In genomic region chr18:59484796-59485328, GRCh38 we compare ENCODE assay signal across 23 cellular contexts.
DNase-seq lines count a peak whose midpoint lies in the region; ATAC-seq and TF ChIP-seq lines count a peak whose summit lies in the region.
"Had no signal": no experiment of that assay in that cellular context is flagged by ENCODE, and none has a peak within 500 bp of the region (broad histone marks: within the 10 kb centered on the region; RNA-seq: fewer than 3 reads in every experiment).

No MANE protein-coding gene starts in this region.

- H3K27me3 ChIP-seq in ACC112 (ENCODE audit: insufficient read depth, low read length), result no peaks in the 10 kb centered on the region
- H3K27me3 ChIP-seq: heart right ventricle had no signal

- H3K27me3 Mint-ChIP-seq in mesothelial cell of epicardium (ENCODE audit: low read depth), result peaks cover 10% of the 10 kb centered on the region

- no peak overlapping the region for H3K4me3 Mint-ChIP-seq in mesothelial cell of epicardium
- H3K4me3 Mint-ChIP-seq: activated naive CD4-positive, alpha-beta T cell treated with anti-CD3 and anti-CD28 coated beads, Interleukin-2, amount 50 U/mL, for 24 hours; B cell; endodermal cell; H9 had no signal

- DNase-seq in HCEC 1CT (peak; percentile 66), dedifferentiated amniotic fluid mesenchymal stem cell (ENCODE audit: extremely low spot score) (peak; percentile 44), mesothelial cell of epicardium (ENCODE audit: low spot score in 2 of 2, unreplicated experiment in 2 of 2) (no peak), DMS153 treated with DMSO at 0.1 percent for 48 hours (lab: John Stamatoyannopoulos, UW; ENCODE audit: unreplicated experiment) (no peak), HPDE6-E6E7 (ENCODE audit: extremely low spot score) (no peak)
- no peak for DNase-seq in activated CD4-positive, CD25-positive, alpha-beta regulatory T cell treated with anti-CD3 and anti-CD28 coated beads, Interleukin-2, amount 50 U/mL, for 72 hours
- DNase-seq: activated CD4-positive, alpha-beta T cell treated with anti-CD3 and anti-CD28 coated beads for 4 hours; activated CD8-positive, alpha-beta memory T cell treated with anti-CD3 and anti-CD28 coated beads, Interleukin-2, amount 50 U/mL, for 48 hours; central memory CD4-positive, alpha-beta T cell; DMS153; endodermal cell; H9; heart right ventricle; kidney glomerular epithelial cell; NCI-H1105 treated with DMSO at 0.1 percent for 48 hours; NCI-H345; stimulated activated CD4-positive, alpha-beta T cell treated with anti-CD3 and anti-CD28 coated beads, Interleukin-2, amount 100 ng/mL, for 24 hours; T-helper 9 cell had no signal

- no peaks in the 10 kb centered on the region for H3K9me3 Mint-ChIP-seq in mesothelial cell of epicardium
- H3K9me3 Mint-ChIP-seq: activated naive CD4-positive, alpha-beta T cell treated with anti-CD3 and anti-CD28 coated beads, Interleukin-2, amount 50 U/mL, for 24 hours; endodermal cell; H9 had no signal

- no peak overlapping the region for H2AFZ ChIP-seq in ACC112 (ENCODE audit: low read length, unreplicated experiment)

- no peaks in the 10 kb centered on the region for H3K36me3 ChIP-seq in ACC112 (ENCODE audit: insufficient read depth, low read length)
- H3K36me3 ChIP-seq: heart right ventricle, prostate gland had no signal

- H3K79me2 ChIP-seq in ACC112 (ENCODE audit: control insufficient read depth, insufficient read depth, low read length, unreplicated experiment), result peaks cover 53% of the 10 kb centered on the region

- H3K36me3 Mint-ChIP-seq in mesothelial cell of epicardium, result no peaks in the 10 kb centered on the region
- H3K36me3 Mint-ChIP-seq: activated naive CD4-positive, alpha-beta T cell treated with anti-CD3 and anti-CD28 coated beads, Interleukin-2, amount 50 U/mL, for 24 hours had no signal

- peaks cover 37% of the 10 kb centered on the region for H3K4me1 ChIP-seq in ACC112 (ENCODE audit: control insufficient read depth, insufficient read depth, low read length, unreplicated experiment)
- H3K4me1 ChIP-seq: heart right ventricle, prostate gland had no signal

- ATAC-seq in HG03342 (IDR thresholded peaks at IDR 0.05; ENCODE audit: unreplicated experiment), result no peak

- no peak for TF ChIP-seq CTCF in mesothelial cell of epicardium (IDR thresholded peaks at IDR 0.05; ENCODE audit: unreplicated experiment)

- peak overlapping the region; percentile 81 for H3K27ac Mint-ChIP-seq in mesothelial cell of epicardium
- H3K27ac Mint-ChIP-seq: activated naive CD4-positive, alpha-beta T cell treated with anti-CD3 and anti-CD28 coated beads, Interleukin-2, amount 50 U/mL, for 24 hours; B cell; endodermal cell; H9 had no signal

- peaks cover 49% of the 10 kb centered on the region for H3K4me1 Mint-ChIP-seq in mesothelial cell of epicardium
- H3K4me1 Mint-ChIP-seq: activated naive CD4-positive, alpha-beta T cell treated with anti-CD3 and anti-CD28 coated beads, Interleukin-2, amount 50 U/mL, for 24 hours; H9 had no signal

- peak overlapping the region; percentile 67 for H3K27ac ChIP-seq in ACC112 (ENCODE audit: low read depth, low read length)
- H3K27ac ChIP-seq: heart right ventricle, prostate gland had no signal

- peak overlapping the region; percentile 55; the same call in 1 of the 2 replicates for H3K4me3 ChIP-seq in ACC112 (ENCODE audit: low read depth, low read length)
- H3K4me3 ChIP-seq: heart right ventricle, prostate gland had no signal

Comparison
In these comparisons a context has a peak if more than half of its experiments do, and no peak if none do; other contexts are left out.
1. DNase-seq: peak in HCEC 1CT (single experiment) and dedifferentiated amniotic fluid mesenchymal stem cell (single experiment); none in mesothelial cell of epicardium (0 of 2), activated CD4-positive, CD25-positive, alpha-beta regulatory T cell treated with anti-CD3 and anti-CD28 coated beads, Interleukin-2, amount 50 U/mL, for 72 hours (single experiment), DMS153 treated with DMSO at 0.1 percent for 48 hours (single experiment) and HPDE6-E6E7 (single experiment).